Comparison of ENCODE assay signal across 8 cellular contexts in the genomic region with DNA sequence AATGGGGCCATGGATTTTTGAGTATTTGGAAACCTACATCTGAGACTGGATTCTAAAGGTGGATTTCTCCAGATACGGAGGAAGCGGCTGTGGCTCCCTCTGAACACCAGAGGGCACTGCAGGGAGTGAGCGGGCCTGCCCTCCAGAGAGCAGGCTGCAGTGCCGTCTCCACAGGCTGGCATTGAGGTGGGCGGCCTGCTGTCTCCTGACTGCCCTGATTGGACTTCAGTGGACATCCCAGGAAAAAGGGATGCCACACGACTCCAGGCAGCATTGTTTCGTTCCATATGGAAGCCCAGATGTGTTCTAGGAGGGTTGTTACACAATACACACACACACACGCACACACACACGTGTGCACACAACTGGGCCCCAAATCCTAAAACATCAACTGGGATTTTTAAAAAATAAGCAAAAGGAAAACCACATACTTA. TPM values are rescaled to one million over a fixed set of nuclear protein-coding genes. Genes with fewer than 3 reads are reported as not detected.
DNase-seq lines count a peak whose midpoint lies in the region; ATAC-seq and TF ChIP-seq lines count a peak whose summit lies in the region.

No MANE protein-coding gene starts in this region.

- H3K27me3 Mint-ChIP-seq in endodermal cell (ENCODE audit: insufficient read depth), result no peaks in the 10 kb centered on the region
- H3K27me3 Mint-ChIP-seq in mesothelial cell of epicardium (ENCODE audit: low read depth), result peaks cover 33% of the 10 kb centered on the region
- H3K27me3 Mint-ChIP-seq in stimulated activated naive CD8-positive, alpha-beta T cell treated with anti-CD3 and anti-CD28 coated beads, Interleukin-15, amount 100 ng/mL, for 72 hours, result peaks cover 9% of the 10 kb centered on the region

- H3K4me3 Mint-ChIP-seq in endodermal cell (no peak overlapping the region), mesothelial cell of epicardium (no peak overlapping the region)
- no peak overlapping the region for H3K4me3 Mint-ChIP-seq in stimulated activated naive CD8-positive, alpha-beta T cell treated with anti-CD3 and anti-CD28 coated beads, Interleukin-15, amount 100 ng/mL, for 72 hours

- H3K4me1 Mint-ChIP-seq in endodermal cell (peaks cover 22% of the 10 kb centered on the region), mesothelial cell of epicardium (no peaks in the 10 kb centered on the region)
- no peaks in the 10 kb centered on the region for H3K4me1 Mint-ChIP-seq in stimulated activated naive CD8-positive, alpha-beta T cell treated with anti-CD3 and anti-CD28 coated beads, Interleukin-15, amount 100 ng/mL, for 72 hours

- H3K27ac Mint-ChIP-seq in endodermal cell (no peak overlapping the region), mesothelial cell of epicardium (no peak overlapping the region)
- peak overlapping the region in 1 of 2 donors; percentile 85 for H3K27ac Mint-ChIP-seq in stimulated activated naive CD8-positive, alpha-beta T cell treated with anti-CD3 and anti-CD28 coated beads, Interleukin-15, amount 100 ng/mL, for 72 hours

- H3K27ac ChIP-seq in 22Rv1, result no peak overlapping the region
- H3K27ac ChIP-seq in endodermal cell (ENCODE audit: low read depth, low read length), result no peak overlapping the region

- H3K27me3 ChIP-seq in endodermal cell (ENCODE audit: control insufficient read depth, insufficient read depth, low read length, poor library complexity, severe bottlenecking), result no peaks in the 10 kb centered on the region

- 33 to 48% methylated on average over 3 to 9 of the region's 9 CpGs for WGBS in endodermal cell (ENCODE audit: insufficient coverage in 1 of 2, insufficient read length in 1 of 2), 2 experiments

- TF ChIP-seq CTCF in 22Rv1 (IDR thresholded peaks at IDR 0.05) (peak; percentile 100), GM12875 (IDR thresholded peaks at IDR 0.05; ENCODE audit: borderline replicate concordance, insufficient read depth, low read depth, low read length) (peak; percentile 86), endodermal cell (conservative IDR thresholded peaks at IDR 0.05) (peak; percentile 99), mesothelial cell of epicardium (IDR thresholded peaks at IDR 0.05; ENCODE audit: unreplicated experiment) (peak; percentile 58)

- H3K36me3 Mint-ChIP-seq in endodermal cell (ENCODE audit: low read depth) (peaks cover 69% of the 10 kb centered on the region), mesothelial cell of epicardium (no peaks in the 10 kb centered on the region)

- H3K4me3 ChIP-seq in GM12875 (ENCODE audit: low read depth, low read length) (no peak overlapping the region), endodermal cell (ENCODE audit: low read length) (no peak overlapping the region)

- H3K9ac ChIP-seq in endodermal cell (ENCODE audit: extremely low read depth, low read length, poor library complexity, severe bottlenecking), result no peak overlapping the region

- DNase-seq in NCI-H1930 (lab: John Stamatoyannopoulos, UW) (peak; percentile 27 to 71), endodermal cell (peak; percentile 93), mesothelial cell of epicardium (ENCODE audit: low spot score in 2 of 2, unreplicated experiment in 2 of 2) (peak in 1 of 2 experiments; percentile 74)
- DNase-seq in activated CD4-positive, alpha-beta T cell treated with anti-CD3 and anti-CD28 coated beads, Interleukin-2, amount 50 U/mL, for 1 hour, result peak; percentile 39
- peak; percentile 40 to 48 for DNase-seq in stimulated activated naive CD8-positive, alpha-beta T cell treated with anti-CD3 and anti-CD28 coated beads, Interleukin-15, amount 100 ng/mL, for 72 hours

- no peaks in the 10 kb centered on the region for H3K4me1 ChIP-seq in endodermal cell (ENCODE audit: control insufficient read depth, insufficient read depth, low read length)

- peaks cover 16% of the 10 kb centered on the region for H3K36me3 ChIP-seq in endodermal cell (ENCODE audit: control insufficient read depth, insufficient read depth, low read length)

- ATAC-seq in stimulated activated naive CD8-positive, alpha-beta T cell treated with anti-CD3 and anti-CD28 coated beads, Interleukin-15, amount 100 ng/mL, for 72 hours, result peak; percentile 88
- no peak for ATAC-seq in GM21526 (IDR thresholded peaks at IDR 0.05; ENCODE audit: low FRiP score, unreplicated experiment)

- H3K9me3 Mint-ChIP-seq in endodermal cell (no peaks in the 10 kb centered on the region), mesothelial cell of epicardium (no peaks in the 10 kb centered on the region)
- H3K9me3 Mint-ChIP-seq in stimulated activated naive CD8-positive, alpha-beta T cell treated with anti-CD3 and anti-CD28 coated beads, Interleukin-15, amount 100 ng/mL, for 72 hours, result no peaks in the 10 kb centered on the region

- no peaks in the 10 kb centered on the region for H3K9me3 ChIP-seq in endodermal cell (ENCODE audit: control insufficient read depth, low read length)

RNA-seq across cellular contexts. Expression of gene ANO2, which starts 20.9 kb away (rescaled TPM):
- 10 to 100 TPM; 14.3 to 28.5 TPM for total RNA-seq in endodermal cell
- 4.3 TPM for polyA plus RNA-seq in endodermal cell (2013, experiment 1 of 2)
- 5.0 TPM for polyA plus RNA-seq in endodermal cell (2013, experiment 2 of 2)
- 6.2 to 7.6 TPM (median 6.3 TPM) in 3 replicates for total RNA-seq in mesothelial cell of epicardium
